Comparison of ENCODE assay signal across 8 cellular contexts in the genomic region with DNA sequence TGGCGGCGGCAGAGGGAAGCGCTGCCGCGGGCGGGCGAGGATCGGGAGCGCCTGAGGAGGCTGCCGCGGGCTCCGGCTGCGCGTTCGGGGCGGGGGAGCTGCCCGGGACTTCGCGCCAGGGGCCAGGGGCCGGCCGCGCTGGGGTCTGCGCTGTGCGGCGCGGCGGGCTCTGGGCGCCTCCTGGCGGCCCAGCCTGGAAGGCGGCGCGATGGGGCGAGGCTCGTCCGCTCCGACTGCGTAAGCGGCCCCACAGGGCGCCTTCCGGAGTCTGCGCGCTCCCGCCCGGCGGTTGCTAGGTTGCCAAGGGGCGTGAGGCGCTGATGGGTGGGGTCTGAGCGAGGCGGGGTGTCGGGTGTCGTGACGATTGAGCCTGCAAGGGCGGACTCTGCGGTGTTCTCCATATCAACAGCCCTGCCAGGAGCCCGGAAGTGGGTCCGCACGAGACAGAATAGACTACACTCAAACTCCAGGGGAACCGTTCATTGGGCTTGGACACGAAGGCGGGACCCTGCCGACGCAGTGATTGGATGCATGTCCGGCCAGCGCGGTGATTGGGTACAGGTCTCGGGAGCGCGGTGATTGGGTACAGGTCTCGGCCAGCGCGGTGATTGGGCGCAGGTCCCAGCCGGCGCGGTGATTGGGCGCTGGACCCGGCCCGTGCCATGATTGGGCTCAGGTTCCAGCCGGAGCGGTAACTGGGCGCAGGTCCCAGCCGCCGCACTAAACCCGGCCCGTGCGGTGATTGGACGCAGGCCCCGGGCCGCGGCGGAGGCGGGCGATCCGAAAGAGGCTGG. TPM values are rescaled to one million over a fixed set of nuclear protein-coding genes. Genes with fewer than 3 reads are reported as not detected.
DNase-seq lines count a peak whose midpoint lies in the region; ATAC-seq and TF ChIP-seq lines count a peak whose summit lies in the region.

A gene with protein sequence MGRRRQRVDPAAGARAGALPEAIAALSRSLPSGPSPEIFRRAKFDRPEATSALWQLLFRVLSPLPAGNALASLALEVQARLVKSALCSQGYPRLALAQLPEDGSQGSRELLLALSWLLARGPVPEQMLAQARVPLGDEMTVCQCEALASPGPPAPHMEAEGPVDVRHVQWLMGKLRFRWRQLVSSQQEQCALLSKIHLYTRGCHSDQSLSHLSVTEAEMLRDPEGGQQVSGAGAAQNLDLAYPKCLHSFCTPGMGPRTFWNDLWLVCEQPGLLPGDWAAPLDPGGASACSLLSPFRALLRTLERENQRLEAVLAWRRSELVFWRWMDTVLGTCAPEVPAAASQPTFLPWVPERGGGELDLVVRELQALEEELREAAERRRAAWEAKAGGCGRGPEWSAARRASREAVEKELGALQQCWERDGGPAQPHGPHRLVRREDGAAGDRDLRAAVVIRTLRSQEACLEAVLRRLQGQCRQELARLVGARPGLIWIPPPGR (plus strand): TSS at position 675 of the 794 bp plus-strand sequence. CDS start 130 bp downstream, outside the sequence.

- H3K79me2 ChIP-seq in mammary epithelial cell (ENCODE audit: insufficient read depth, low read length), result peaks cover 13% of the 10 kb centered on the region

- H2AFZ ChIP-seq in mammary epithelial cell (ENCODE audit: low read depth, low read length), result peak within 1 kb of the TSS; percentile 71

- in situ Hi-C loops in mammary epithelial cell (cut with MboI; ENCODE audit: low sequenced_read_pairs in 2 of 2), result no loop called here

- CTCF ChIA-PET in mammary epithelial cell (lab: Charles Lee; ENCODE audit: low non-redundant PET), result interaction anchor here (2.0 kb wide), 1 partner anchor 10 kb away, joined by 67 read pairs; no protein-coding TSS in a partner anchor

- no peaks in the 10 kb centered on the region for H3K27me3 ChIP-seq in WERI-Rb-1 (ENCODE audit: insufficient read depth, low read depth, severe bottlenecking)
- no peaks in the 10 kb centered on the region for H3K27me3 ChIP-seq in mammary epithelial cell (ENCODE audit: insufficient read depth, low read length)
- peaks cover 4 to 8% (median 8%) of the 10 kb centered on the region in 3 donors for H3K27me3 ChIP-seq in skeletal muscle tissue (ENCODE audit: control insufficient read depth in 3 of 3, insufficient read depth in 3 of 3, low read length in 3 of 3)

- intact Hi-C loops in mammary epithelial cell (cut with micrococcal nuclease), result loop anchor here (1.0 to 5.0 kb wide), 7 partner anchors 16 to 398 kb away; a partner anchor contains a TSS

- peak within 1 kb of the TSS; percentile 86 for H3K9ac ChIP-seq in mammary epithelial cell (ENCODE audit: insufficient read depth, low read length)
- peak within 1 kb of the TSS; percentile 70 to 86 (median 72) for H3K9ac ChIP-seq in skeletal muscle tissue (ENCODE audit: low read depth in 1 of 3, low read length in 3 of 3)

- H3K4me3 ChIP-seq in WERI-Rb-1 (ENCODE audit: low read depth, low read length) (peak within 1 kb of the TSS; percentile 84), mammary epithelial cell (replicated peaks in 1 of 3; ENCODE audit: insufficient read depth in 1 of 3, low read depth in 2 of 3, low read length in 3 of 3) (peak within 1 kb of the TSS; percentile 67 to 77 (median 70)), iPS-18c (ENCODE audit: insufficient read depth, low read depth, low read length) (peak within 1 kb of the TSS; percentile 87), skeletal muscle tissue (ENCODE audit: low read length in 3 of 3) (peak within 1 kb of the TSS; percentile 62 to 77 (median 74))

- H3K27ac ChIP-seq in WERI-Rb-1, result peak within 1 kb of the TSS; percentile 96
- H3K27ac ChIP-seq in mammary epithelial cell (ENCODE audit: insufficient read depth, low read depth, low read length), result peak within 1 kb of the TSS; percentile 90
- peak within 1 kb of the TSS; percentile 77 for H3K27ac ChIP-seq in skeletal muscle tissue (ENCODE audit: low read depth, low read length)

- WGBS in mammary epithelial cell (ENCODE audit: low coverage, missing lambda C conversion rate), result 2% methylated on average over 46 of the region's 94 CpGs

- peak within 1 kb of the TSS; percentile 99 for H3K4me2 ChIP-seq in mammary epithelial cell (ENCODE audit: insufficient read depth, low read depth, low read length)

- no TSS peak for BruUV-seq in mammary epithelial cell (replicated peaks; lab: Mats Ljungman, UMichigan)

- H3K9me3 ChIP-seq in WERI-Rb-1 (ENCODE audit: severe bottlenecking), result no peaks in the 10 kb centered on the region
- no peaks in the 10 kb centered on the region for H3K9me3 ChIP-seq in mammary epithelial cell (replicated peaks; ENCODE audit: insufficient read depth, low read length)
- no peaks in the 10 kb centered on the region for H3K9me3 ChIP-seq in iPS-18c (ENCODE audit: control insufficient read depth, insufficient read depth, low read length)
- H3K9me3 ChIP-seq in skeletal muscle tissue (ENCODE audit: control insufficient read depth in 3 of 3, low read length in 3 of 3), result no peaks in the 10 kb centered on the region

- peak; percentile 71 for ATAC-seq in GM18907 (IDR thresholded peaks at IDR 0.05; ENCODE audit: unreplicated experiment)
- peak; percentile 65 for ATAC-seq in HG03159 (IDR thresholded peaks at IDR 0.05; ENCODE audit: unreplicated experiment)

- DNase-seq in AG08396 (ENCODE audit: low spot score), result peak; percentile 100
- DNase-seq in NCI-H2227 (lab: John Stamatoyannopoulos, UW; ENCODE audit: unreplicated experiment), result peak; percentile 100
- DNase-seq in WERI-Rb-1, result peak; percentile 99
- DNase-seq in mammary epithelial cell, result peak; percentile 100

- TF ChIP-seq CTCF in WERI-Rb-1 (IDR thresholded peaks at IDR 0.05; ENCODE audit: low read depth, low read length) (peak; percentile 81), mammary epithelial cell (conservative IDR thresholded peaks at IDR 0.05 in 1 of 2, IDR thresholded peaks at IDR 0.05 in 1 of 2; ENCODE audit: extremely low read depth in 1 of 2, insufficient read depth in 1 of 2, low read depth in 1 of 2, low read length in 2 of 2) (peak; percentile 51 to 65)

- dilution Hi-C loops in mammary epithelial cell (cut with HindIII; ENCODE audit: low sequenced_read_pairs), result no loop called here

- H3K36me3 ChIP-seq in WERI-Rb-1, result peaks cover 19% of the 10 kb centered on the region
- H3K36me3 ChIP-seq in mammary epithelial cell (ENCODE audit: insufficient read depth, low read length), result no peaks in the 10 kb centered on the region
- no peaks in the 10 kb centered on the region for H3K36me3 ChIP-seq in skeletal muscle tissue (ENCODE audit: control insufficient read depth in 3 of 3, insufficient read depth in 3 of 3, low read length in 3 of 3)

- H4K20me1 ChIP-seq in mammary epithelial cell (ENCODE audit: insufficient read depth, low read length), result no peaks in the 10 kb centered on the region

- H3K4me1 ChIP-seq in mammary epithelial cell (ENCODE audit: insufficient read depth, low read length) (peaks cover 27% of the 10 kb centered on the region), skeletal muscle tissue (ENCODE audit: control insufficient read depth in 3 of 3, insufficient read depth in 3 of 3, low read length in 3 of 3) (peaks cover 36 to 45% (median 45%) of the 10 kb centered on the region in 3 donors)

RNA-seq across cellular contexts. Expression of the gene that starts here (rescaled TPM):
- total RNA-seq in mammary epithelial cell (10 to 100 TPM in 1 of 2 donors, 1 to 10 TPM in 1; 3.5 to 21.3 TPM), skeletal muscle tissue (2.1 TPM)
- polyA plus RNA-seq in mammary epithelial cell, result 12.6 TPM
- 2.1 TPM for polyA minus RNA-seq in mammary epithelial cell

Comparison
In these comparisons a context has a peak if more than half of its experiments do, and no peak if none do; other contexts are left out.
1. Peak in every context shown above with its lines: DNase-seq, ATAC-seq, H3K4me3 ChIP-seq and H3K27ac ChIP-seq.